20 cellular contexts compared by ENCODE assay signal in the genomic region with DNA sequence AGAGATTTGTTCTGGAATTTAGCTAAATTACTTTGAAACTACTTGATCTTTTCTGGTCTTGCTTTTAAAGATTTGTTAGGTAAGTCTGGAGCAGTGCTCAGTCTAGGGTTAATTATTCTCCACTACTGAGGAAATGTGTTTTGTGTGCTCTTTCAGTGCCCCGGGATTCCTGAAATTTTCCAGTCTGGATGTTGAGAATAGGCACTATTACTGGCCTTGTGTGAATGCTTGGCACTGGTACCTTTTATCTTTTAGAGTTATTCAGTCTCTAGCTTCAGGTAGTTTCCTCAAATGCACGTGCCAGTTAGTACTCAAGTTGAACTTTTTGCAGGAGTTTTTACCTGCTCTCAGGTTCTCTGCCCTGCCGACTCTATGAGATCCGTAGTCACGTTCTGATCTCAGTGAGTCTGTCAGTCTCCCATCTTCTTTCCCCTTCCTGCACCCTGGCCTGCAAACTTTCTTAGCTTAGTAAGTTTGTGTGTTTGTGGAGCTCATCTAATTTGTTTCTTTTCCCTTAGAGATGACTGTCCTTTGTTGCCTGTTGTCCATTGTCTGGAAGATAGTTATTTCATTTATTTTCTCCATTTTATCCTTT. TPM values are rescaled to one million over a fixed set of nuclear protein-coding genes. Genes with fewer than 3 reads are reported as not detected.
A peak's percentile ranks its signal among the peaks of the same experiment; 100 is the strongest.
DNase-seq lines count a peak whose midpoint lies in the region; ATAC-seq, FAIRE-seq and TF ChIP-seq lines count a peak whose summit lies in the region.
"Had no signal": no experiment of that assay in that cellular context is flagged by ENCODE, and none has a peak within 500 bp of the region (broad histone marks: within the 10 kb centered on the region; RNA-seq: fewer than 3 reads in every experiment).

No MANE protein-coding gene starts in this region.

- TF ChIP-seq RAD21 in H1 (IDR thresholded peaks at IDR 0.05 in 1 of 2, conservative IDR thresholded peaks at IDR 0.05 in 1 of 2; ENCODE audit: low read depth in 2 of 2, low read length in 2 of 2), result no peak

- no peak for TF ChIP-seq POLR2A in H1 (IDR thresholded peaks at IDR 0.05; ENCODE audit: control extremely low read depth in 1 of 2, low read depth in 2 of 2, low read length in 2 of 2)
- no peak for TF ChIP-seq POLR2A in right lobe of liver (IDR thresholded peaks at IDR 0.05)

- no peak overlapping the region for H4K5ac ChIP-seq in H1 (ENCODE audit: insufficient read length, low read depth, low read length)

- peak; percentile 66 for DNase-seq in ACHN
- DNase-seq in H1 (ENCODE audit: low read depth in 1 of 2, low spot score in 2 of 2), result no peak
- no peak for DNase-seq in right lobe of liver
- DNase-seq in NCI-H2196 treated with DMSO at 0.1 percent for 48 hours (lab: John Stamatoyannopoulos, UW; ENCODE audit: unreplicated experiment), result no peak
- no peak for DNase-seq in SW 1271 (lab: John Stamatoyannopoulos, UW)
- DNase-seq: activated CD8-positive, alpha-beta T cell treated with anti-CD3 and anti-CD28 coated beads for 36 hours; CD4-positive, alpha-beta memory T cell; colonic mucosa; NCI-H1436; NCI-H446; ovary; SJCRH30; tibial artery had no signal

- H2AK5ac ChIP-seq in H1 (ENCODE audit: low read depth, low read length), result peak overlapping the region; percentile 79

- peak overlapping the region; percentile 27 to 46; a peak in 1 of 4 replicates for H3K4me2 ChIP-seq in H1 (ENCODE audit: insufficient read depth in 1 of 2, low read depth in 2 of 2, low read length in 2 of 2)
- H3K4me2 ChIP-seq: KMS-11 had no signal

- no peak overlapping the region for H3K4ac ChIP-seq in H1 (replicated peaks; ENCODE audit: insufficient read length, low read depth, low read length)

- no peak for TF ChIP-seq EP300 in H1 (IDR thresholded peaks at IDR 0.05; ENCODE audit: borderline replicate concordance in 1 of 2, low read depth in 2 of 2, low read length in 2 of 2)

- H3K18ac ChIP-seq in H1 (ENCODE audit: extremely low read depth, low read length), result no peak overlapping the region

- H3K4me1 ChIP-seq in HUES48 (ENCODE audit: control insufficient read depth, insufficient read depth, low read length) (peaks cover 37% of the 10 kb centered on the region), H1 (replicated peaks in 1 of 4; ENCODE audit: control insufficient read depth in 3 of 4, insufficient read depth in 4 of 4, low read length in 3 of 4) (peaks cover 0 to 15% (median 5%) of the 10 kb centered on the region in 4 experiments; a peak in 2 of 7 replicates), right lobe of liver (peaks cover 0 to 19% (median 2%) of the 10 kb centered on the region in 4 donors)
- H3K4me1 ChIP-seq: colonic mucosa, SJCRH30, tibial artery had no signal

- TF ChIP-seq CTCF in H1 (IDR thresholded peaks at IDR 0.05; ENCODE audit: control extremely low read depth in 1 of 3, insufficient read depth in 1 of 3, low read depth in 1 of 3, low read length in 3 of 3) (no peak), right lobe of liver (IDR thresholded peaks at IDR 0.05) (no peak)

- H3K23me2 ChIP-seq in H1 (ENCODE audit: low read depth, low read length), result peaks cover 1% of the 10 kb centered on the region; the same call in 1 of the 2 replicates

- H3K27me3 ChIP-seq in HUES48 (ENCODE audit: control insufficient read depth, insufficient read depth, low read length), result no peaks in the 10 kb centered on the region
- no peaks in the 10 kb centered on the region for H3K27me3 ChIP-seq in H1 (replicated peaks in 1 of 4; ENCODE audit: control insufficient read depth in 3 of 4, extremely low read depth in 1 of 4, insufficient read depth in 3 of 4, low read length in 3 of 4)
- no peaks in the 10 kb centered on the region for H3K27me3 ChIP-seq in right lobe of liver
- H3K27me3 ChIP-seq: colonic mucosa, ovary, SJCRH30, tibial artery had no signal

- WGBS in H1 (ENCODE audit: extremely low coverage in 1 of 2, insufficient coverage in 1 of 2, insufficient read length in 1 of 2, insufficient replicate concordance in 2 of 2, low coverage in 1 of 2, low lambda C conversion rate in 2 of 2, missing lambda C conversion rate in 1 of 2), 2 experiments, result 50% methylated on average over 5 of the region's 5 CpGs; no CpG with 5 or more reads in 1 of the 2 experiments
- 29% methylated on average over 5 of the region's 5 CpGs for WGBS in right lobe of liver (ENCODE audit: insufficient coverage, low coverage, low lambda C conversion rate, missing lambda C conversion rate)

- H3K4me3 ChIP-seq in HUES48 (ENCODE audit: low read depth, low read length) (no peak overlapping the region), H1 (ENCODE audit: extremely low read depth in 1 of 4, insufficient read depth in 2 of 4, low read depth in 3 of 4, low read length in 4 of 4) (no peak overlapping the region), right lobe of liver (no peak overlapping the region)
- H3K4me3 ChIP-seq: colonic mucosa, ovary, SJCRH30, tibial artery had no signal

- no peak overlapping the region for H4K8ac ChIP-seq in H1 (ENCODE audit: extremely low read depth, insufficient read depth, low read length)

- no peaks in the 10 kb centered on the region for H3K36me3 ChIP-seq in HUES48 (ENCODE audit: control insufficient read depth, insufficient read depth, low read length)
- no peaks in the 10 kb centered on the region for H3K36me3 ChIP-seq in H1 (ENCODE audit: control insufficient read depth in 2 of 4, insufficient read depth in 4 of 4, low read length in 3 of 4)
- H3K36me3 ChIP-seq in right lobe of liver, result no peaks in the 10 kb centered on the region
- H3K36me3 ChIP-seq: colonic mucosa, ovary, SJCRH30 had no signal

- H4K20me1 ChIP-seq in H1 (replicated peaks in 1 of 2; ENCODE audit: control insufficient read depth in 1 of 2, insufficient read depth in 2 of 2, low read length in 2 of 2), result peaks cover 2 to 3% of the 10 kb centered on the region in 2 experiments

- no peak overlapping the region for H2AFZ ChIP-seq in H1 (ENCODE audit: low read length)

- no peaks in the 10 kb centered on the region for H3K9me3 ChIP-seq in HUES48 (ENCODE audit: control insufficient read depth, insufficient read depth, low read length)
- no peaks in the 10 kb centered on the region; a peak in 1 of 4 replicates for H3K9me3 ChIP-seq in H1 (ENCODE audit: insufficient read depth in 2 of 2, low read depth in 1 of 2, low read length in 1 of 2)
- H3K9me3 ChIP-seq in right lobe of liver, result peaks cover 0 to 8% (median 0%) of the 10 kb centered on the region in 4 donors
- H3K9me3 ChIP-seq: colonic mucosa, ovary had no signal

- H4K91ac ChIP-seq in H1 (replicated peaks; ENCODE audit: insufficient read length, low read length), result no peak overlapping the region

- ATAC-seq in right lobe of liver (peak; percentile 80 to 90 (median 89)), GM21786 (IDR thresholded peaks at IDR 0.05; ENCODE audit: unreplicated experiment) (no peak), GM21381 (IDR thresholded peaks at IDR 0.05; ENCODE audit: unreplicated experiment) (no peak)
- ATAC-seq: activated CD8-positive, alpha-beta T cell treated with anti-CD3 and anti-CD28 coated beads for 36 hours; stimulated activated effector memory CD8-positive, alpha-beta T cell treated with anti-CD3 and anti-CD28 coated beads, Interleukin-12 subunit alpha, Interleukin-12 subunit beta, amount 100 ng/mL, for 72 hours had no signal

- H2BK20ac ChIP-seq in H1 (ENCODE audit: low read length), result no peak overlapping the region

- H3K79me1 ChIP-seq in H1 (ENCODE audit: low read depth, low read length), result peaks cover 2% of the 10 kb centered on the region; the same call in 1 of the 2 replicates

- no peak overlapping the region for H3K14ac ChIP-seq in H1 (ENCODE audit: insufficient read length)

- no peak overlapping the region for H3K56ac ChIP-seq in H1 (replicated peaks; ENCODE audit: insufficient read length, low read depth, low read length)

- POLR2A ChIA-PET in H1 (lab: Charles Lee; ENCODE audit: partially characterized antibody), result interaction anchor here (1.2 kb wide), 1 partner anchor 25 kb away, joined by 3 read pairs; no protein-coding TSS in a partner anchor

- peaks cover 0 to 93% of the 10 kb centered on the region in 2 experiments; a peak in 3 of 4 replicates for H3K79me2 ChIP-seq in H1 (ENCODE audit: control insufficient read depth in 1 of 2, insufficient read depth in 2 of 2, low read length in 2 of 2)

- in situ Hi-C loops in ACHN (cut with HindIII; ENCODE audit: low pct_ligation_motif_present, low pct_unique_long_range_greater_than_20kb, low sequenced_read_pairs), result no loop called here

- intact Hi-C loops in right lobe of liver (cut with DNase I), result no loop called here

- H2BK12ac ChIP-seq in H1 (ENCODE audit: low read depth, low read length), result no peak overlapping the region

- CTCF ChIA-PET in H1 (lab: Charles Lee; ENCODE audit: partially characterized antibody), result no interaction called here

- H3K9ac ChIP-seq in HUES48 (ENCODE audit: low read depth, low read length) (no peak overlapping the region), H1 (replicated peaks in 1 of 4; ENCODE audit: extremely low read depth in 1 of 4, low read depth in 3 of 4, low read length in 3 of 4) (peak overlapping the region in 1 of 4 experiments; percentile 44; a peak in 2 of 7 replicates)
- H3K9ac ChIP-seq: KMS-11 had no signal

- no peak overlapping the region for H2BK120ac ChIP-seq in H1 (replicated peaks; ENCODE audit: low read depth, low read length)

- no peak overlapping the region for H2BK15ac ChIP-seq in H1 (ENCODE audit: low read length)

- 0 out of 2 replicates have a peak overlapping the region, but pooled peaks have one; percentile 29 for H2BK5ac ChIP-seq in H1 (ENCODE audit: low read depth, low read length)

- peak overlapping the region; percentile 68 for H3K27ac ChIP-seq in HUES48 (ENCODE audit: low read depth, low read length)
- no peak overlapping the region; the same call in 1 of the 2 replicates for H3K27ac ChIP-seq in H1 (ENCODE audit: low read depth, low read length)
- no peak overlapping the region for H3K27ac ChIP-seq in right lobe of liver
- H3K27ac ChIP-seq: colonic mucosa, KMS-11, ovary, SJCRH30, tibial artery had no signal

- peak; percentile 81 for FAIRE-seq in H1 (lab: Jason Lieb, UNC)
- FAIRE-seq: GM12892, TTC549 had no signal

- H3K23ac ChIP-seq in H1 (ENCODE audit: insufficient read length), result no peak overlapping the region

TF ChIP-seq in H1, 55 proteins besides CTCF, POLR2A, EP300 and RAD21 (continues in another document):
- TF ChIP-seq KDM5A (IDR thresholded peaks at IDR 0.05; ENCODE audit: low read length) (no peak), EZH2 (IDR thresholded peaks at IDR 0.05; ENCODE audit: low read depth, low read length, severe bottlenecking) (no peak), CHD2 (IDR thresholded peaks at IDR 0.05; ENCODE audit: low read length) (no peak)

RNA-seq across cellular contexts. Expression of gene TCF12, which starts 39.5 kb away (rescaled TPM):
- 90.9 and 101 TPM in 2 replicates for total RNA-seq in H1 (2021; fragmentation: NEBNext Ultra II Directional; extraction: Animal tissue kit (Norgen Biotek cat#: 25700))
- polyA plus RNA-seq in H1 (2011; rRNA removed), result 85.8 and 95.9 TPM in 2 replicates
- polyA plus RNA-seq in H1 (2011; cell fraction: cytosol; rRNA removed), result 49.9 TPM
- 85.0 TPM for polyA plus RNA-seq in H1 (2011; cell fraction: nucleus; rRNA removed)
- polyA plus RNA-seq in H1 (2012, experiment 1 of 2), result 43.7 to 62.1 TPM (median 48.9 TPM) in 4 replicates
- polyA plus RNA-seq in H1 (2012, experiment 2 of 2), result 2.3 TPM
- polyA plus RNA-seq in H1 (2013, experiment 1 of 2), result 38.2 TPM
- polyA plus RNA-seq in H1 (2013, experiment 2 of 2), result 37.4 TPM
- polyA minus RNA-seq in H1 (2011; rRNA and poly(A)+ RNA removed), result 187 and 255 TPM in 2 replicates
- 67.1 TPM for polyA minus RNA-seq in H1 (2011; cell fraction: cytosol; rRNA and poly(A)+ RNA removed)
- 203 TPM for polyA minus RNA-seq in H1 (2011; cell fraction: nucleus; rRNA and poly(A)+ RNA removed)
- total RNA-seq in right lobe of liver, result 10 to 100 TPM; 28.9 to 41.9 (median 35.3) TPM

Comparison
In these comparisons a context has a peak if more than half of its experiments do, and no peak if none do; other contexts are left out.
1. ATAC-seq: peak in right lobe of liver (4 of 4); none in GM21786 (single experiment) and GM21381 (single experiment).